Comparison of ENCODE assay signal across 17 cellular contexts in genomic region chr6:40192516-40192915, GRCh38.
DNase-seq lines count a peak whose midpoint lies in the region; ATAC-seq and TF ChIP-seq lines count a peak whose summit lies in the region.
"Had no signal": no experiment of that assay in that cellular context is flagged by ENCODE, and none has a peak within 500 bp of the region (broad histone marks: within the 10 kb centered on the region; RNA-seq: fewer than 3 reads in every experiment).

No MANE protein-coding gene starts in this region.

- H3K9me3 Mint-ChIP-seq in activated CD4-positive, alpha-beta T cell treated with anti-CD3 and anti-CD28 coated beads, Interleukin-2, amount 10 ng/mL, durations not matched to agents 24 days and 14 days: no peaks in the 10 kb centered on the region
- H3K9me3 Mint-ChIP-seq in osteocyte (ENCODE audit: unreplicated experiment): no peaks in the 10 kb centered on the region
- H3K9me3 Mint-ChIP-seq in activated T-cell treated with anti-CD3 and anti-CD28 coated beads, Interleukin-2, amount 50 U/mL, for 72 hours: no peaks in the 10 kb centered on the region
- H3K9me3 Mint-ChIP-seq: CD4-positive, alpha-beta T cell; CD8-positive, alpha-beta T cell had no signal

- no peaks in the 10 kb centered on the region for H3K36me3 Mint-ChIP-seq in activated CD4-positive, alpha-beta T cell treated with anti-CD3 and anti-CD28 coated beads, Interleukin-2, amount 10 ng/mL, durations not matched to agents 24 days and 14 days (ENCODE audit: low read depth)
- no peaks in the 10 kb centered on the region for H3K36me3 Mint-ChIP-seq in osteocyte (ENCODE audit: unreplicated experiment)
- no peaks in the 10 kb centered on the region for H3K36me3 Mint-ChIP-seq in activated T-cell treated with anti-CD3 and anti-CD28 coated beads, Interleukin-2, amount 50 U/mL, for 72 hours (ENCODE audit: insufficient read depth in 2 of 2)
- H3K36me3 Mint-ChIP-seq: CD8-positive, alpha-beta T cell had no signal

- peaks cover 2% of the 10 kb centered on the region for H3K27me3 Mint-ChIP-seq in activated CD4-positive, alpha-beta T cell treated with anti-CD3 and anti-CD28 coated beads, Interleukin-2, amount 10 ng/mL, durations not matched to agents 24 days and 14 days
- no peaks in the 10 kb centered on the region for H3K27me3 Mint-ChIP-seq in osteocyte (ENCODE audit: unreplicated experiment)
- peaks cover 7% of the 10 kb centered on the region for H3K27me3 Mint-ChIP-seq in activated T-cell treated with anti-CD3 and anti-CD28 coated beads, Interleukin-2, amount 50 U/mL, for 72 hours (ENCODE audit: low read depth)
- H3K27me3 Mint-ChIP-seq: B cell had no signal

- H3K4me3 ChIP-seq in BLaER1: no peak overlapping the region
- no peak overlapping the region for H3K4me3 ChIP-seq in esophagus muscularis mucosa
- no peak overlapping the region for H3K4me3 ChIP-seq in mucosa of descending colon
- H3K4me3 ChIP-seq: A549 had no signal

- intact Hi-C loops in activated CD4-positive, alpha-beta T cell treated with anti-CD3 and anti-CD28 coated beads, Interleukin-2, amount 10 ng/mL, durations not matched to agents 24 days and 14 days (cut with micrococcal nuclease): no loop called here
- intact Hi-C loops in esophagus muscularis mucosa (cut with DNase I): no loop called here
- intact Hi-C loops in mucosa of descending colon (cut with DNase I, micrococcal nuclease): no loop called here

- no peak overlapping the region for H3K27ac Mint-ChIP-seq in activated CD4-positive, alpha-beta T cell treated with anti-CD3 and anti-CD28 coated beads, Interleukin-2, amount 10 ng/mL, durations not matched to agents 24 days and 14 days
- no peak overlapping the region for H3K27ac Mint-ChIP-seq in osteocyte (ENCODE audit: unreplicated experiment)
- H3K27ac Mint-ChIP-seq in activated T-cell treated with anti-CD3 and anti-CD28 coated beads, Interleukin-2, amount 50 U/mL, for 72 hours: no peak overlapping the region
- H3K27ac Mint-ChIP-seq: B cell; CD4-positive, alpha-beta T cell; CD8-positive, alpha-beta T cell had no signal

- H3K4me1 ChIP-seq in BLaER1 (peaks cover 53% of the 10 kb centered on the region), esophagus muscularis mucosa (no peaks in the 10 kb centered on the region), mucosa of descending colon (ENCODE audit: low read depth) (no peaks in the 10 kb centered on the region)
- H3K4me1 ChIP-seq: A549, Caco-2 had no signal

- no peak for TF ChIP-seq POLR2A in esophagus muscularis mucosa (IDR thresholded peaks at IDR 0.05; ENCODE audit: low read depth)

- TF ChIP-seq CTCF in esophagus muscularis mucosa (IDR thresholded peaks at IDR 0.05) (no peak), osteocyte (IDR thresholded peaks at IDR 0.05) (no peak), mucosa of descending colon (IDR thresholded peaks at IDR 0.05) (no peak)

- H3K36me3 ChIP-seq in BLaER1 (no peaks in the 10 kb centered on the region), esophagus muscularis mucosa (no peaks in the 10 kb centered on the region), mucosa of descending colon (ENCODE audit: low read depth) (no peaks in the 10 kb centered on the region)

- no peaks in the 10 kb centered on the region for H4K20me1 ChIP-seq in BLaER1

- peak overlapping the region; percentile 75 for H3K4me2 ChIP-seq in BLaER1
- H3K4me2 ChIP-seq: A549 had no signal

- ATAC-seq in mucosa of descending colon: no peak
- ATAC-seq in activated T-cell treated with anti-CD3 and anti-CD28 coated beads, Interleukin-2, amount 50 U/mL, for 72 hours (replicated peaks in 1 of 2): no peak
- ATAC-seq: A549; CD8-positive, alpha-beta T cell had no signal

- no peaks in the 10 kb centered on the region for H3K4me1 Mint-ChIP-seq in activated CD4-positive, alpha-beta T cell treated with anti-CD3 and anti-CD28 coated beads, Interleukin-2, amount 10 ng/mL, durations not matched to agents 24 days and 14 days
- H3K4me1 Mint-ChIP-seq in osteocyte (ENCODE audit: unreplicated experiment): no peaks in the 10 kb centered on the region
- no peaks in the 10 kb centered on the region for H3K4me1 Mint-ChIP-seq in activated T-cell treated with anti-CD3 and anti-CD28 coated beads, Interleukin-2, amount 50 U/mL, for 72 hours (ENCODE audit: low read depth)
- H3K4me1 Mint-ChIP-seq: B cell had no signal

- no peak overlapping the region; the same call in 1 of the 2 replicates for H3K9ac ChIP-seq in BLaER1

- WGBS in esophagus muscularis mucosa: 82% methylated on average over 4 of the region's 4 CpGs

- no peak for TF ChIP-seq EP300 in esophagus muscularis mucosa (IDR thresholded peaks at IDR 0.05)

- H3K27me3 ChIP-seq in BLaER1 (no peaks in the 10 kb centered on the region), esophagus muscularis mucosa (no peaks in the 10 kb centered on the region)

- H3K27ac ChIP-seq in BLaER1 (peak overlapping the region; percentile 61; the same call in 1 of the 2 replicates), esophagus muscularis mucosa (replicated peaks in 1 of 4) (no peak overlapping the region)
- H3K27ac ChIP-seq: 22Rv1, A549, C4-2B had no signal

- H3K9me3 ChIP-seq in BLaER1 (no peaks in the 10 kb centered on the region; the same call in 1 of the 2 replicates), esophagus muscularis mucosa (no peaks in the 10 kb centered on the region), mucosa of descending colon (no peaks in the 10 kb centered on the region)
- H3K9me3 ChIP-seq: A549, Caco-2 had no signal

- peak; percentile 33 for DNase-seq in activated CD4-positive, alpha-beta T cell treated with anti-CD3 and anti-CD28 coated beads, Interleukin-2, amount 10 ng/mL, durations not matched to agents 24 days and 14 days
- DNase-seq in activated CD4-positive, alpha-beta T cell treated with anti-CD3 and anti-CD28 coated beads, Interleukin-2, amount 50 U/mL, for 48 hours: no peak
- DNase-seq in esophagus muscularis mucosa (ENCODE audit: extremely low spot score): peak; percentile 72
- peak; percentile 72 for DNase-seq in osteocyte (ENCODE audit: extremely low spot score, unreplicated experiment)
- no peak for DNase-seq in mucosa of descending colon
- DNase-seq in activated T-cell treated with anti-CD3 and anti-CD28 coated beads, Interleukin-2, amount 50 U/mL, for 72 hours: no peak
- DNase-seq: AML-193; Caco-2; Calu3; CD4-positive, alpha-beta T cell; CD8-positive, alpha-beta T cell; GF-D8 had no signal

- H3K4me3 Mint-ChIP-seq in activated CD4-positive, alpha-beta T cell treated with anti-CD3 and anti-CD28 coated beads, Interleukin-2, amount 10 ng/mL, durations not matched to agents 24 days and 14 days: no peak overlapping the region
- H3K4me3 Mint-ChIP-seq in osteocyte (ENCODE audit: unreplicated experiment): no peak overlapping the region
- H3K4me3 Mint-ChIP-seq in activated T-cell treated with anti-CD3 and anti-CD28 coated beads, Interleukin-2, amount 50 U/mL, for 72 hours: no peak overlapping the region
- H3K4me3 Mint-ChIP-seq: B cell; CD4-positive, alpha-beta T cell; CD8-positive, alpha-beta T cell had no signal

Comparison
In these comparisons a context has a peak if more than half of its experiments do, and no peak if none do; other contexts are left out.
1. DNase-seq: peak in activated CD4-positive, alpha-beta T cell treated with anti-CD3 and anti-CD28 coated beads, Interleukin-2, amount 10 ng/mL, durations not matched to agents 24 days and 14 days (single experiment), esophagus muscularis mucosa (single experiment) and osteocyte (single experiment); none in activated CD4-positive, alpha-beta T cell treated with anti-CD3 and anti-CD28 coated beads, Interleukin-2, amount 50 U/mL, for 48 hours (0 of 2), mucosa of descending colon (0 of 3) and activated T-cell treated with anti-CD3 and anti-CD28 coated beads, Interleukin-2, amount 50 U/mL, for 72 hours (0 of 2).